ENCODE assay signal across 18 cellular contexts in genomic region chr9:5620494-5620893, GRCh38.
"Had no signal": no experiment of that assay in that cellular context is flagged by ENCODE, and none has a peak within 500 bp of the region (broad histone marks: within the 10 kb centered on the region; RNA-seq: fewer than 3 reads in every experiment).

No MANE protein-coding gene starts in this region.

- H3K4me3 ChIP-seq: esophagus muscularis mucosa, heart right ventricle, pancreas, smooth muscle cell, testis, upper lobe of right lung had no signal

- H3K9me3 Mint-ChIP-seq: activated T-helper 1 cell treated with anti-CD3 and anti-CD28 coated beads, Interleukin-12 subunit alpha, Interleukin-12 subunit beta, Interleukin-2, Interleukin-4 antibody, amounts not matched to agents 30 ng/mL and 10 ng/mL and 1 ng/mL, durations not matched to agents 14 hours and 24 hours and 36 hours; memory B cell; stimulated activated effector memory CD8-positive, alpha-beta T cell treated with anti-CD3 and anti-CD28 coated beads, Interleukin-12 subunit alpha, Interleukin-12 subunit beta, amount 100 ng/mL, for 72 hours had no signal

- H3K36me3 Mint-ChIP-seq: stimulated activated effector memory CD8-positive, alpha-beta T cell treated with anti-CD3 and anti-CD28 coated beads, Interleukin-12 subunit alpha, Interleukin-12 subunit beta, amount 100 ng/mL, for 72 hours had no signal

- H3K27me3 Mint-ChIP-seq: memory B cell had no signal

- DNase-seq: activated CD4-positive, alpha-beta T cell treated with anti-CD3 and anti-CD28 coated beads, Interleukin-2, amount 50 U/mL, for 48 hours; aorta; cerebellar nuclear complex; effector CD4-positive, alpha-beta T cell; heart right ventricle; kidney glomerular epithelial cell; pancreas; stimulated activated CD4-positive, alpha-beta T cell treated with anti-CD3 and anti-CD28 coated beads, Interleukin-4, amount 100 ng/mL, for 1 hour; testis; upper lobe of right lung had no signal

- H3K36me3 ChIP-seq: esophagus muscularis mucosa, heart right ventricle, neutrophil, pancreas, upper lobe of right lung had no signal

- H3K27me3 ChIP-seq: esophagus muscularis mucosa, heart right ventricle, neutrophil, pancreas, testis, upper lobe of right lung had no signal

- ATAC-seq: pancreas; sciatic nerve; stimulated activated effector memory CD8-positive, alpha-beta T cell treated with anti-CD3 and anti-CD28 coated beads, Interleukin-12 subunit alpha, Interleukin-12 subunit beta, amount 100 ng/mL, for 72 hours; upper lobe of right lung had no signal

- H3K4me1 ChIP-seq: testis had no signal

- H3K27ac ChIP-seq: esophagus muscularis mucosa, neutrophil, pancreas, testis, upper lobe of right lung had no signal

- FAIRE-seq: pancreas, TTC549 had no signal

- H3K9me3 ChIP-seq: esophagus muscularis mucosa, heart right ventricle, neutrophil, pancreas, testis, upper lobe of right lung had no signal

- H3K27ac Mint-ChIP-seq: activated T-helper 1 cell treated with anti-CD3 and anti-CD28 coated beads, Interleukin-12 subunit alpha, Interleukin-12 subunit beta, Interleukin-2, Interleukin-4 antibody, amounts not matched to agents 30 ng/mL and 10 ng/mL and 1 ng/mL, durations not matched to agents 14 hours and 24 hours and 36 hours; memory B cell; stimulated activated effector memory CD8-positive, alpha-beta T cell treated with anti-CD3 and anti-CD28 coated beads, Interleukin-12 subunit alpha, Interleukin-12 subunit beta, amount 100 ng/mL, for 72 hours had no signal

- H3K4me3 Mint-ChIP-seq: activated T-helper 1 cell treated with anti-CD3 and anti-CD28 coated beads, Interleukin-12 subunit alpha, Interleukin-12 subunit beta, Interleukin-2, Interleukin-4 antibody, amounts not matched to agents 30 ng/mL and 10 ng/mL and 1 ng/mL, durations not matched to agents 14 hours and 24 hours and 36 hours; memory B cell; stimulated activated effector memory CD8-positive, alpha-beta T cell treated with anti-CD3 and anti-CD28 coated beads, Interleukin-12 subunit alpha, Interleukin-12 subunit beta, amount 100 ng/mL, for 72 hours had no signal
